ENCODE assay signal across 10 cellular contexts in genomic region chr1:205588691-205589445, GRCh38. TPM values are rescaled to one million over a fixed set of nuclear protein-coding genes. Genes with fewer than 3 reads are reported as not detected.
DNase-seq lines count a peak whose midpoint lies in the region; TF ChIP-seq lines count a peak whose summit lies in the region.
"Had no signal": no experiment of that assay in that cellular context is flagged by ENCODE, and none has a peak within 500 bp of the region (broad histone marks: within the 10 kb centered on the region; RNA-seq: fewer than 3 reads in every experiment).

No MANE protein-coding gene starts in this region.

- TF ChIP-seq POLR2A in spleen (IDR thresholded peaks at IDR 0.05): no peak

- H3K9me3 ChIP-seq in endodermal cell (ENCODE audit: control insufficient read depth, low read length) (no peaks in the 10 kb centered on the region), spleen (no peaks in the 10 kb centered on the region)
- no peaks in the 10 kb centered on the region for H3K9me3 ChIP-seq in effector memory CD4-positive, alpha-beta T cell (ENCODE audit: control insufficient read depth, low read length)

- H3K4me3 ChIP-seq in endodermal cell (ENCODE audit: low read length) (no peak overlapping the region), spleen (no peak overlapping the region)
- H3K4me3 ChIP-seq in effector memory CD4-positive, alpha-beta T cell (ENCODE audit: insufficient read depth, low read depth, low read length, poor library complexity, severe bottlenecking): no peak overlapping the region

- TF ChIP-seq CTCF in endodermal cell (conservative IDR thresholded peaks at IDR 0.05) (peak; percentile 80), spleen (IDR thresholded peaks at IDR 0.05 in 8 of 11, conservative IDR thresholded peaks at IDR 0.05 in 3 of 11) (peak in 5 of 11 experiments; percentile 11 to 31 (median 19))

- H3K27ac ChIP-seq in endodermal cell (ENCODE audit: low read depth, low read length) (no peak overlapping the region), spleen (no peak overlapping the region)
- H3K27ac ChIP-seq in effector memory CD4-positive, alpha-beta T cell (ENCODE audit: insufficient read depth, low read length, poor library complexity, severe bottlenecking): no peak overlapping the region
- H3K27ac ChIP-seq: HL-60 had no signal

- H3K9ac ChIP-seq in endodermal cell (ENCODE audit: extremely low read depth, low read length, poor library complexity, severe bottlenecking): no peak overlapping the region

- H3K36me3 Mint-ChIP-seq in endodermal cell (ENCODE audit: low read depth): no peaks in the 10 kb centered on the region

- intact Hi-C loops in spleen (cut with DNase I; ENCODE audit: low total_unique reads): loop anchor here (10.0 kb wide), 1 partner anchor 54 kb away; no protein-coding TSS in a partner anchor

- no peaks in the 10 kb centered on the region for H3K9me3 Mint-ChIP-seq in endodermal cell
- H3K9me3 Mint-ChIP-seq: stimulated activated naive CD8-positive, alpha-beta T cell treated with anti-CD3 and anti-CD28 coated beads, Interleukin-15, Interleukin-2, amounts not matched to agents 100 ng/mL and 50 ng/mL, for 24 hours had no signal

- H3K4me1 Mint-ChIP-seq in endodermal cell: peaks cover 5% of the 10 kb centered on the region

- H3K4me1 ChIP-seq in endodermal cell (ENCODE audit: control insufficient read depth, insufficient read depth, low read length) (no peaks in the 10 kb centered on the region), spleen (peaks cover 0 to 45% (median 33%) of the 10 kb centered on the region in 6 donors)
- H3K4me1 ChIP-seq in effector memory CD4-positive, alpha-beta T cell (ENCODE audit: control insufficient read depth, insufficient read depth, low read length, poor library complexity, severe bottlenecking): peaks cover 4% of the 10 kb centered on the region

- peak; percentile 2 for DNase-seq in stimulated activated naive CD4-positive, alpha-beta T cell treated with Interleukin-2 at 50 U/mL for 16 hours (lab: John Stamatoyannopoulos, UW)
- DNase-seq in stimulated activated naive CD4-positive, alpha-beta T cell (lab: John Stamatoyannopoulos, UW): no peak
- DNase-seq in NCI-H69 (lab: John Stamatoyannopoulos, UW) (peak; percentile 63), endodermal cell (peak; percentile 87), spleen (peak; percentile 72), 8988T (no peak), HPDE6-E6E7 (ENCODE audit: extremely low spot score) (no peak)
- no peak for DNase-seq in effector memory CD4-positive, alpha-beta T cell

- peaks cover 10% of the 10 kb centered on the region for H3K27me3 Mint-ChIP-seq in endodermal cell (ENCODE audit: insufficient read depth)
- H3K27me3 Mint-ChIP-seq: stimulated activated naive CD8-positive, alpha-beta T cell treated with anti-CD3 and anti-CD28 coated beads, Interleukin-15, Interleukin-2, amounts not matched to agents 100 ng/mL and 50 ng/mL, for 24 hours had no signal

- WGBS in endodermal cell (ENCODE audit: insufficient coverage in 1 of 2, insufficient read length in 1 of 2), 2 experiments: 68 to 75% methylated on average over 7 to 13 of the region's 13 CpGs
- WGBS in spleen, 5 donors: 62 to 72% (median 65%) methylated on average over 13 of the region's 13 CpGs

- H3K27me3 ChIP-seq in endodermal cell (ENCODE audit: control insufficient read depth, insufficient read depth, low read length, poor library complexity, severe bottlenecking): peaks cover 6% of the 10 kb centered on the region
- no peaks in the 10 kb centered on the region for H3K27me3 ChIP-seq in spleen (replicated peaks in 1 of 7)
- no peaks in the 10 kb centered on the region for H3K27me3 ChIP-seq in effector memory CD4-positive, alpha-beta T cell (replicated peaks; ENCODE audit: control insufficient read depth, insufficient read depth, low read length, poor library complexity, severe bottlenecking)

- H3K36me3 ChIP-seq in endodermal cell (ENCODE audit: control insufficient read depth, insufficient read depth, low read length) (no peaks in the 10 kb centered on the region), spleen (no peaks in the 10 kb centered on the region)
- no peaks in the 10 kb centered on the region for H3K36me3 ChIP-seq in effector memory CD4-positive, alpha-beta T cell (ENCODE audit: control insufficient read depth, insufficient read depth, low read length)

- H3K27ac Mint-ChIP-seq in endodermal cell: no peak overlapping the region
- H3K27ac Mint-ChIP-seq: stimulated activated naive CD8-positive, alpha-beta T cell treated with anti-CD3 and anti-CD28 coated beads, Interleukin-15, Interleukin-2, amounts not matched to agents 100 ng/mL and 50 ng/mL, for 24 hours had no signal

- no peak overlapping the region for H3K4me3 Mint-ChIP-seq in endodermal cell
- H3K4me3 Mint-ChIP-seq: stimulated activated naive CD8-positive, alpha-beta T cell treated with anti-CD3 and anti-CD28 coated beads, Interleukin-15, Interleukin-2, amounts not matched to agents 100 ng/mL and 50 ng/mL, for 24 hours had no signal

RNA-seq across cellular contexts. Expression of gene ELK4, which starts 42.9 kb away (rescaled TPM):
- total RNA-seq in endodermal cell (10 to 100 TPM; 29.6 to 41.6 TPM), spleen (100 to 1,000 TPM in 4 of 7 donors, 10 to 100 TPM in 3; 50.9 to 109 (median 102) TPM)
- 10.4 TPM for polyA plus RNA-seq in endodermal cell (2013, experiment 1 of 2)
- polyA plus RNA-seq in endodermal cell (2013, experiment 2 of 2): 12.1 TPM
- 10 to 100 TPM in 1 of 3 donors, 1 to 10 TPM in 2; 8.5 to 12.5 (median 9.8) TPM for polyA plus RNA-seq in spleen

Comparison
In these comparisons a context has a peak if more than half of its experiments do, and no peak if none do; other contexts are left out.
1. DNase-seq: peak in stimulated activated naive CD4-positive, alpha-beta T cell treated with Interleukin-2 at 50 U/mL for 16 hours (single experiment), NCI-H69 (single experiment), endodermal cell (single experiment) and spleen (single experiment); none in stimulated activated naive CD4-positive, alpha-beta T cell (0 of 6), 8988T (single experiment), effector memory CD4-positive, alpha-beta T cell (0 of 3) and HPDE6-E6E7 (single experiment).